Comparison of ENCODE assay signal across 19 cellular contexts in genomic region chr5:167629634-167630033, GRCh38.
DNase-seq lines count a peak whose midpoint lies in the region; ATAC-seq, FAIRE-seq and TF ChIP-seq lines count a peak whose summit lies in the region.
"Had no signal": no experiment of that assay in that cellular context is flagged by ENCODE, and none has a peak within 500 bp of the region (broad histone marks: within the 10 kb centered on the region; RNA-seq: fewer than 3 reads in every experiment).

No MANE protein-coding gene starts in this region.

- peaks cover 6% of the 10 kb centered on the region for H3K36me3 Mint-ChIP-seq in astrocyte (ENCODE audit: low read depth, unreplicated experiment)
- H3K36me3 Mint-ChIP-seq: CD4-positive, alpha-beta memory T cell had no signal

- no peak overlapping the region for H3K9ac ChIP-seq in astrocyte (ENCODE audit: low read length)

- peak overlapping the region; percentile 31 for H3K27ac Mint-ChIP-seq in astrocyte (ENCODE audit: unreplicated experiment)
- H3K27ac Mint-ChIP-seq: CD4-positive, alpha-beta memory T cell; HFFc6 had no signal

- no peak for DNase-seq in astrocyte (ENCODE audit: low read depth)
- DNase-seq in bronchial epithelial cell (ENCODE audit: low read depth), result peak; percentile 86
- DNase-seq in NCI-H524 treated with DMSO at 0.1 percent for 48 hours (lab: John Stamatoyannopoulos, UW), result no peak
- DNase-seq: C1 segment of cervical spinal cord; Calu3; CD4-positive, alpha-beta memory T cell; COR-L47; DMS53; DMS79 treated with DMSO at 0.1 percent for 48 hours; GF-D8; GOT3; HFFc6 had no signal

- no peaks in the 10 kb centered on the region for H3K9me3 ChIP-seq in astrocyte (ENCODE audit: insufficient read depth, low read depth, low read length)
- H3K9me3 ChIP-seq: HAP-1 had no signal

- FAIRE-seq in astrocyte (lab: Jason Lieb, UNC) (no peak), bronchial epithelial cell (lab: Jason Lieb, UNC) (no peak)
- FAIRE-seq: GM12891, GM18507, H54 had no signal

- H3K4me1 ChIP-seq in astrocyte (ENCODE audit: insufficient read depth, low read length), result peaks cover 13% of the 10 kb centered on the region
- H3K4me1 ChIP-seq: HAP-1 had no signal

- H3K4me1 Mint-ChIP-seq in astrocyte (ENCODE audit: low read depth, unreplicated experiment), result peaks cover 28% of the 10 kb centered on the region
- H3K4me1 Mint-ChIP-seq: CD4-positive, alpha-beta memory T cell had no signal

- H3K9me3 Mint-ChIP-seq in astrocyte (ENCODE audit: unreplicated experiment), result peaks cover 6% of the 10 kb centered on the region
- H3K9me3 Mint-ChIP-seq: HFFc6 had no signal

- no peak overlapping the region for H3K4me3 Mint-ChIP-seq in astrocyte (ENCODE audit: unreplicated experiment)
- H3K4me3 Mint-ChIP-seq: CD4-positive, alpha-beta memory T cell; HFFc6 had no signal

- H3K27me3 ChIP-seq in astrocyte (ENCODE audit: insufficient read depth, low read length) (no peaks in the 10 kb centered on the region), bronchial epithelial cell (ENCODE audit: control insufficient read depth, insufficient read depth, low read length) (no peaks in the 10 kb centered on the region)

- TF ChIP-seq CTCF in astrocyte (IDR thresholded peaks at IDR 0.05; ENCODE audit: insufficient read depth, low read depth, low read length), result no peak
- no peak for TF ChIP-seq CTCF in bronchial epithelial cell (IDR thresholded peaks at IDR 0.05; ENCODE audit: insufficient read depth, low read length, severe bottlenecking)

- H4K20me1 ChIP-seq in astrocyte (ENCODE audit: insufficient read depth, low read length), result no peaks in the 10 kb centered on the region

- H3K27me3 Mint-ChIP-seq in astrocyte (ENCODE audit: low read depth, unreplicated experiment), result no peaks in the 10 kb centered on the region
- H3K27me3 Mint-ChIP-seq: CD4-positive, alpha-beta memory T cell had no signal

- H3K27ac ChIP-seq in astrocyte (ENCODE audit: low read depth, low read length), result no peak overlapping the region

- H3K4me3 ChIP-seq in astrocyte (ENCODE audit: insufficient read depth, low read depth, low read length), result no peak overlapping the region
- no peak overlapping the region for H3K4me3 ChIP-seq in bronchial epithelial cell (ENCODE audit: low read depth, low read length)
- H3K4me3 ChIP-seq: HAP-1 had no signal

- H2AFZ ChIP-seq in astrocyte (ENCODE audit: low read depth, low read length), result no peak overlapping the region

- peak; percentile 47 for ATAC-seq in esophagus mucosa
- ATAC-seq in HG03354 (IDR thresholded peaks at IDR 0.05; ENCODE audit: poor library complexity, severe bottlenecking, unreplicated experiment), result no peak
- no peak for ATAC-seq in GM19023 (IDR thresholded peaks at IDR 0.05; ENCODE audit: unreplicated experiment)

- H3K4me2 ChIP-seq in astrocyte (ENCODE audit: low read length), result no peak overlapping the region

- no peaks in the 10 kb centered on the region for H3K79me2 ChIP-seq in astrocyte (ENCODE audit: insufficient read depth, low read length)

- H3K36me3 ChIP-seq in astrocyte (ENCODE audit: insufficient read depth, low read length) (no peaks in the 10 kb centered on the region), bronchial epithelial cell (ENCODE audit: control insufficient read depth, insufficient read depth, low read length) (no peaks in the 10 kb centered on the region)
- H3K36me3 ChIP-seq: HAP-1 had no signal
